ENCODE assay signal across 24 cellular contexts in genomic region chr1:229377429-229377828, GRCh38. TPM values are rescaled to one million over a fixed set of nuclear protein-coding genes. Genes with fewer than 3 reads are reported as not detected.
DNase-seq lines count a peak whose midpoint lies in the region; ATAC-seq, FAIRE-seq and TF ChIP-seq lines count a peak whose summit lies in the region.
"Had no signal": no experiment of that assay in that cellular context is flagged by ENCODE, and none has a peak within 500 bp of the region (broad histone marks: within the 10 kb centered on the region; RNA-seq: fewer than 3 reads in every experiment).

No MANE protein-coding gene starts in this region.

- TF ChIP-seq POLR2A in H1 (IDR thresholded peaks at IDR 0.05; ENCODE audit: control extremely low read depth in 1 of 2, low read depth in 2 of 2, low read length in 2 of 2), result no peak

- no peak for TF ChIP-seq EP300 in H1 (IDR thresholded peaks at IDR 0.05; ENCODE audit: borderline replicate concordance in 1 of 2, low read depth in 2 of 2, low read length in 2 of 2)

- no peaks in the 10 kb centered on the region for H3K23me2 ChIP-seq in H1 (ENCODE audit: low read depth, low read length)

- no peaks in the 10 kb centered on the region for H3K36me3 Mint-ChIP-seq in GM23338 (ENCODE audit: low read depth)
- H3K36me3 Mint-ChIP-seq: CD8-positive, alpha-beta T cell had no signal

- H3F3A ChIP-seq in GM23338 (replicated peaks; ENCODE audit: low read depth), result 0 out of 2 replicates have a peak, but pooled peaks cover 5% of the 10 kb centered on the region

- H2AFZ ChIP-seq in GM23338, result peak overlapping the region; percentile 28; the same call in 1 of the 2 replicates
- no peak overlapping the region for H2AFZ ChIP-seq in H1 (ENCODE audit: low read length)
- H2AFZ ChIP-seq in neuronal stem cell (ENCODE audit: low read length), result no peak overlapping the region

- H3K36me3 ChIP-seq in GM23338 (ENCODE audit: insufficient read depth) (no peaks in the 10 kb centered on the region), H1 (ENCODE audit: control insufficient read depth in 2 of 4, insufficient read depth in 4 of 4, low read length in 3 of 4) (no peaks in the 10 kb centered on the region), neuronal stem cell (replicated peaks in 1 of 2; ENCODE audit: control insufficient read depth in 2 of 2, insufficient read depth in 2 of 2, low read length in 2 of 2) (peaks cover 0 to 2% of the 10 kb centered on the region in 2 donors), HAP-1 (replicated peaks) (no peaks in the 10 kb centered on the region), left lung (no peaks in the 10 kb centered on the region)
- H3K36me3 ChIP-seq: BLaER1 treated with 17β-estradiol and CSF1 and Interleukin-3, amounts not matched to agents 10 nM and 100 nM had no signal

- H4K8ac ChIP-seq in H1 (ENCODE audit: extremely low read depth, insufficient read depth, low read length), result no peak overlapping the region
- H4K8ac ChIP-seq in neuronal stem cell (ENCODE audit: low read depth, low read length), result no peak overlapping the region

- H4K91ac ChIP-seq in H1 (replicated peaks; ENCODE audit: insufficient read length, low read length) (no peak overlapping the region), neuronal stem cell (ENCODE audit: low read depth, low read length, poor library complexity) (no peak overlapping the region)

- CTCF ChIA-PET in H1 (lab: Charles Lee; ENCODE audit: partially characterized antibody), result no interaction called here

- TF ChIP-seq CTCF in GM23338 (conservative IDR thresholded peaks at IDR 0.05; ENCODE audit: low read depth in 2 of 2) (no peak), H1 (IDR thresholded peaks at IDR 0.05; ENCODE audit: control extremely low read depth in 1 of 3, insufficient read depth in 1 of 3, low read depth in 1 of 3, low read length in 3 of 3) (no peak), left lung (IDR thresholded peaks at IDR 0.05) (no peak)

- H3K9me2 ChIP-seq in GM23338 (ENCODE audit: insufficient read depth), result no peaks in the 10 kb centered on the region

- no peak for FAIRE-seq in H1 (lab: Jason Lieb, UNC)
- FAIRE-seq: A549, G401.6, GM12891, GM19239 had no signal

- H3K14ac ChIP-seq in H1 (ENCODE audit: insufficient read length) (no peak overlapping the region), neuronal stem cell (ENCODE audit: low read length) (no peak overlapping the region)

- 0 out of 2 replicates have a peak overlapping the region, but pooled peaks have one; percentile 18 for H2BK5ac ChIP-seq in H1 (ENCODE audit: low read depth, low read length)
- no peak overlapping the region for H2BK5ac ChIP-seq in neuronal stem cell (ENCODE audit: low read length)

- DNase-seq in GM23338 (ENCODE audit: low spot score) (no peak), H1 (ENCODE audit: low read depth in 1 of 2, low spot score in 2 of 2) (peak in 1 of 2 experiments; percentile 44), neuronal stem cell (ENCODE audit: low spot score) (no peak), HAP-1 (ENCODE audit: low spot score in 2 of 2) (no peak), foreskin melanocyte (no peak), left lung (no peak)
- peak; percentile 13 for DNase-seq in stimulated activated CD8-positive, alpha-beta memory T cell treated with anti-CD3 and anti-CD28 coated beads, Interleukin-4, amount 100 ng/mL, for 48 hours
- DNase-seq: AML-193; Caco-2; Calu3; CD4-positive, alpha-beta T cell; CD8-positive, alpha-beta T cell; DMS79 treated with DMSO at 0.1 percent for 48 hours; GF-D8 had no signal

- no peak overlapping the region for H3K27ac Mint-ChIP-seq in GM23338
- H3K27ac Mint-ChIP-seq: B cell; CD4-positive, alpha-beta T cell; CD8-positive, alpha-beta T cell had no signal

- no peak overlapping the region for H3K4me2 ChIP-seq in GM23338
- H3K4me2 ChIP-seq in H1 (ENCODE audit: insufficient read depth in 1 of 2, low read depth in 2 of 2, low read length in 2 of 2), result no peak overlapping the region
- H3K4me2 ChIP-seq in neuronal stem cell (ENCODE audit: insufficient read depth, low read length, poor library complexity, severe bottlenecking), result no peak overlapping the region
- H3K4me2 ChIP-seq: A549; BLaER1 treated with 17β-estradiol and CSF1 and Interleukin-3, amounts not matched to agents 10 nM and 100 nM had no signal

- peak overlapping the region; percentile 49; the same call in 1 of the 2 replicates for H2BK15ac ChIP-seq in H1 (ENCODE audit: low read length)
- no peak overlapping the region for H2BK15ac ChIP-seq in neuronal stem cell (ENCODE audit: low read length)

- no peak overlapping the region for H2BK20ac ChIP-seq in H1 (ENCODE audit: low read length)

- 91% methylated on average over 10 of the region's 10 CpGs; no CpG with 5 or more reads in 1 of the 2 experiments for whole genome bisulfite sequencing in H1 (ENCODE audit: extremely low coverage in 1 of 2, insufficient coverage in 1 of 2, insufficient read length in 1 of 2, insufficient replicate concordance in 2 of 2, low coverage in 1 of 2, low lambda C conversion rate in 2 of 2, missing lambda C conversion rate in 1 of 2), 2 experiments
- WGBS in neuronal stem cell (ENCODE audit: extremely low coverage in 2 of 2, insufficient read length in 2 of 2, insufficient replicate concordance in 1 of 2), 2 donors, result no CpG with 5 or more reads among the region's 10 CpGs

- intact Hi-C loops in left lung (cut with DNase I), result no loop called here

- in situ Hi-C loops in HAP-1 (cut with MboI; ENCODE audit: low sequenced_read_pairs), result no loop called here

- no peak overlapping the region for H4K5ac ChIP-seq in H1 (ENCODE audit: insufficient read length, low read depth, low read length)

- H3K79me1 ChIP-seq in H1 (ENCODE audit: low read depth, low read length) (no peaks in the 10 kb centered on the region), neuronal stem cell (ENCODE audit: low read depth, low read length) (no peaks in the 10 kb centered on the region)

- POLR2A ChIA-PET in H1 (lab: Charles Lee; ENCODE audit: partially characterized antibody), result no interaction called here

- no peak for TF ChIP-seq RAD21 in H1 (IDR thresholded peaks at IDR 0.05 in 1 of 2, conservative IDR thresholded peaks at IDR 0.05 in 1 of 2; ENCODE audit: low read depth in 2 of 2, low read length in 2 of 2)

- H3K4me1 ChIP-seq in GM23338 (ENCODE audit: insufficient read depth), result peaks cover 33% of the 10 kb centered on the region
- peaks cover 17 to 30% (median 20%) of the 10 kb centered on the region in 4 experiments for H3K4me1 ChIP-seq in H1 (replicated peaks in 1 of 4; ENCODE audit: control insufficient read depth in 3 of 4, insufficient read depth in 4 of 4, low read length in 3 of 4)
- H3K4me1 ChIP-seq in neuronal stem cell (ENCODE audit: control insufficient read depth in 2 of 2, insufficient read depth in 1 of 2, low read depth in 1 of 2, low read length in 2 of 2), result peaks cover 0 to 9% of the 10 kb centered on the region in 2 donors
- H3K4me1 ChIP-seq in HAP-1, result peaks cover 4% of the 10 kb centered on the region; the same call in 1 of the 2 replicates
- H3K4me1 ChIP-seq in left lung, result no peaks in the 10 kb centered on the region
- H3K4me1 ChIP-seq: Caco-2 had no signal

- H3K27ac ChIP-seq in GM23338 (ENCODE audit: low read depth) (no peak overlapping the region), H1 (ENCODE audit: low read depth, low read length) (no peak overlapping the region), neuronal stem cell (replicated peaks; ENCODE audit: low read length) (no peak overlapping the region), left lung (no peak overlapping the region)
- H3K27ac ChIP-seq: 22Rv1; A549; BLaER1 treated with 17β-estradiol and CSF1 and Interleukin-3, amounts not matched to agents 10 nM and 100 nM; C4-2B had no signal

- H3K23ac ChIP-seq in H1 (ENCODE audit: insufficient read length) (no peak overlapping the region), neuronal stem cell (ENCODE audit: low read depth, low read length, poor library complexity) (no peak overlapping the region)

- H3K79me2 ChIP-seq in GM23338 (replicated peaks; ENCODE audit: insufficient read depth) (no peaks in the 10 kb centered on the region), H1 (ENCODE audit: control insufficient read depth in 1 of 2, insufficient read depth in 2 of 2, low read length in 2 of 2) (no peaks in the 10 kb centered on the region)

- H3K18ac ChIP-seq in H1 (ENCODE audit: extremely low read depth, low read length) (no peak overlapping the region), neuronal stem cell (ENCODE audit: low read length) (peak overlapping the region; percentile 24)

- H3K9ac ChIP-seq in H1 (replicated peaks in 1 of 4; ENCODE audit: extremely low read depth in 1 of 4, low read depth in 3 of 4, low read length in 3 of 4) (no peak overlapping the region), neuronal stem cell (ENCODE audit: low read depth, low read length, poor library complexity) (no peak overlapping the region)
- H3K9ac ChIP-seq: BLaER1 treated with 17β-estradiol and CSF1 and Interleukin-3, amounts not matched to agents 10 nM and 100 nM had no signal

- no peak overlapping the region for H3K4me3 Mint-ChIP-seq in GM23338
- H3K4me3 Mint-ChIP-seq: B cell; CD4-positive, alpha-beta T cell; CD8-positive, alpha-beta T cell had no signal

- peaks cover 6% of the 10 kb centered on the region for H3K27me3 Mint-ChIP-seq in GM23338 (ENCODE audit: insufficient read depth, low read depth, poor library complexity)

- H3K27me3 ChIP-seq in GM23338 (ENCODE audit: insufficient read depth) (no peaks in the 10 kb centered on the region), H1 (replicated peaks in 1 of 4; ENCODE audit: control insufficient read depth in 3 of 4, extremely low read depth in 1 of 4, insufficient read depth in 3 of 4, low read length in 3 of 4) (peaks cover 0 to 2% (median under 1%) of the 10 kb centered on the region in 4 experiments; a peak in 2 of 7 replicates), neuronal stem cell (ENCODE audit: control insufficient read depth in 3 of 3, insufficient read depth in 3 of 3, low read depth in 1 of 3, low read length in 3 of 3) (peaks cover 0 to 33% (median 0%) of the 10 kb centered on the region in 3 experiments), HAP-1 (ENCODE audit: low read depth) (no peaks in the 10 kb centered on the region), left lung (peaks cover 0 to 15% of the 10 kb centered on the region in 2 donors)
- H3K27me3 ChIP-seq: BLaER1 treated with 17β-estradiol and CSF1 and Interleukin-3, amounts not matched to agents 10 nM and 100 nM had no signal

- H3K9me3 ChIP-seq in H1 (ENCODE audit: insufficient read depth in 2 of 2, low read depth in 1 of 2, low read length in 1 of 2), result no peaks in the 10 kb centered on the region
- H3K9me3 ChIP-seq in neuronal stem cell (replicated peaks in 1 of 2; ENCODE audit: control insufficient read depth in 2 of 2, insufficient read depth in 1 of 2, low read depth in 1 of 2, low read length in 2 of 2), result peaks cover 0 to 4% of the 10 kb centered on the region in 2 donors
- no peaks in the 10 kb centered on the region for H3K9me3 ChIP-seq in HAP-1
- no peaks in the 10 kb centered on the region for H3K9me3 ChIP-seq in left lung
- H3K9me3 ChIP-seq: A549; BLaER1 treated with 17β-estradiol and CSF1 and Interleukin-3, amounts not matched to agents 10 nM and 100 nM; Caco-2 had no signal

- no peaks in the 10 kb centered on the region for H3K9me3 Mint-ChIP-seq in GM23338
- H3K9me3 Mint-ChIP-seq: CD4-positive, alpha-beta T cell; CD8-positive, alpha-beta T cell had no signal

- no peak overlapping the region for H3K56ac ChIP-seq in H1 (replicated peaks; ENCODE audit: insufficient read length, low read depth, low read length)

- H2BK120ac ChIP-seq in H1 (replicated peaks; ENCODE audit: low read depth, low read length) (no peak overlapping the region), neuronal stem cell (ENCODE audit: low read depth, low read length) (no peak overlapping the region)

- H3K4me3 ChIP-seq in GM23338, result no peak overlapping the region
- no peak overlapping the region for H3K4me3 ChIP-seq in H1 (ENCODE audit: extremely low read depth in 1 of 4, insufficient read depth in 2 of 4, low read depth in 3 of 4, low read length in 4 of 4)
- no peak overlapping the region for H3K4me3 ChIP-seq in neuronal stem cell (ENCODE audit: low read length in 2 of 2)
- no peak overlapping the region for H3K4me3 ChIP-seq in HAP-1
- H3K4me3 ChIP-seq in left lung, result no peak overlapping the region
- H3K4me3 ChIP-seq: A549; BLaER1 treated with 17β-estradiol and CSF1 and Interleukin-3, amounts not matched to agents 10 nM and 100 nM had no signal

- H2AK5ac ChIP-seq in H1 (ENCODE audit: low read depth, low read length) (no peak overlapping the region), neuronal stem cell (ENCODE audit: low read depth, low read length) (no peak overlapping the region)

- H3K4ac ChIP-seq in H1 (replicated peaks; ENCODE audit: insufficient read length, low read depth, low read length) (no peak overlapping the region), neuronal stem cell (ENCODE audit: low read length) (no peak overlapping the region)

- no peaks in the 10 kb centered on the region for H4K20me1 ChIP-seq in GM23338 (replicated peaks; ENCODE audit: insufficient read depth)
- no peaks in the 10 kb centered on the region for H4K20me1 ChIP-seq in H1 (replicated peaks in 1 of 2; ENCODE audit: control insufficient read depth in 1 of 2, insufficient read depth in 2 of 2, low read length in 2 of 2)
- H4K20me1 ChIP-seq: BLaER1 treated with 17β-estradiol and CSF1 and Interleukin-3, amounts not matched to agents 10 nM and 100 nM had no signal

- H3K4me1 Mint-ChIP-seq in GM23338, result peaks cover 34% of the 10 kb centered on the region
- H3K4me1 Mint-ChIP-seq: B cell had no signal

- H2BK12ac ChIP-seq in H1 (ENCODE audit: low read depth, low read length) (peak overlapping the region; percentile 29; the same call in 1 of the 2 replicates), neuronal stem cell (ENCODE audit: low read length) (no peak overlapping the region)

- ATAC-seq in GM23338 (no peak), GM21423 (IDR thresholded peaks at IDR 0.05; ENCODE audit: unreplicated experiment) (no peak), left lung (no peak)
- ATAC-seq: A549; CD8-positive, alpha-beta T cell had no signal

RNA-seq across cellular contexts. Expression of gene CCSAP, which starts 34.6 kb away (rescaled TPM):
- 13.3 and 13.4 TPM in 2 replicates for total RNA-seq in GM23338 (2014; rRNA removed; shearing (Covaris generic))
- polyA plus RNA-seq in GM23338 (2016; fragmentation: Nextera tagmentation; extraction: Ambion mirVana) (3.9 and 4.2 TPM in 2 replicates), H1 (2011; rRNA removed) (2.4 and 3.5 TPM in 2 replicates)
- total RNA-seq in H1 (2021; fragmentation: NEBNext Ultra II Directional; extraction: Animal tissue kit (Norgen Biotek cat#: 25700)), result 16.5 and 17.2 TPM in 2 replicates
- polyA plus RNA-seq in H1 (2011; cell fraction: cytosol; rRNA removed), result 4.1 TPM
- polyA plus RNA-seq in H1 (2011; cell fraction: nucleus; rRNA removed), result 2.0 TPM
- 3.4 to 7.0 TPM (median 4.6 TPM) in 4 replicates for polyA plus RNA-seq in H1 (2012, experiment 1 of 2)
- polyA plus RNA-seq in H1 (2012, experiment 2 of 2), result 0.58 TPM
- polyA plus RNA-seq in H1 (2013, experiment 1 of 2), result 12.3 TPM
- 13.5 TPM for polyA plus RNA-seq in H1 (2013, experiment 2 of 2)
- 6.1 and 6.3 TPM in 2 replicates for polyA minus RNA-seq in H1 (2011; rRNA and poly(A)+ RNA removed)
- 6.4 TPM for polyA minus RNA-seq in H1 (2011; cell fraction: cytosol; rRNA and poly(A)+ RNA removed)
- 10.9 TPM for polyA minus RNA-seq in H1 (2011; cell fraction: nucleus; rRNA and poly(A)+ RNA removed)
- polyA plus RNA-seq in neuronal stem cell (2013, experiment 1 of 2), result 9.2 TPM
- 9.5 TPM for polyA plus RNA-seq in neuronal stem cell (2013, experiment 2 of 2)
- total RNA-seq in left lung, result 1 to 10 TPM; 7.1 to 7.4 TPM

RNA-seq across cellular contexts. Expression of gene ACTA1, which starts 56.5 kb away (rescaled TPM):
- 7.1 and 8.8 TPM in 2 replicates for total RNA-seq in GM23338 (2014; rRNA removed; shearing (Covaris generic))
- polyA plus RNA-seq in GM23338 (2016; fragmentation: Nextera tagmentation; extraction: Ambion mirVana) (13.0 and 16.3 TPM in 2 replicates), H1 (2011; rRNA removed) (23.5 and 49.6 TPM in 2 replicates)
- 56.2 and 58.2 TPM in 2 replicates for total RNA-seq in H1 (2021; fragmentation: NEBNext Ultra II Directional; extraction: Animal tissue kit (Norgen Biotek cat#: 25700))
- polyA plus RNA-seq in H1 (2011; cell fraction: cytosol; rRNA removed), result 29.2 TPM
- polyA plus RNA-seq in H1 (2011; cell fraction: nucleus; rRNA removed), result 34.0 TPM
- polyA plus RNA-seq in H1 (2012, experiment 1 of 2), result 27.7 to 38.9 TPM (median 29.2 TPM) in 4 replicates
- polyA plus RNA-seq in H1 (2012, experiment 2 of 2), result 32.8 TPM
- 60.4 TPM for polyA plus RNA-seq in H1 (2013, experiment 1 of 2)
- polyA plus RNA-seq in H1 (2013, experiment 2 of 2), result 60.9 TPM
- polyA minus RNA-seq in H1 (2011; rRNA and poly(A)+ RNA removed), result 9.3 and 14.8 TPM in 2 replicates
- 31.8 TPM for polyA minus RNA-seq in H1 (2011; cell fraction: cytosol; rRNA and poly(A)+ RNA removed)
- 13.7 TPM for polyA minus RNA-seq in H1 (2011; cell fraction: nucleus; rRNA and poly(A)+ RNA removed)
- 7.1 TPM for polyA plus RNA-seq in neuronal stem cell (2013, experiment 1 of 2)
- polyA plus RNA-seq in neuronal stem cell (2013, experiment 2 of 2), result 6.8 TPM
- total RNA-seq in left lung, result 1 to 10 TPM in 1 of 2 donors, under 1 TPM in 1; 0.52 to 1.2 TPM
- total RNA-seq: A172; B cell; CD4-positive, alpha-beta T cell; CD8-positive, alpha-beta T cell had no signal
